8 cellular contexts compared by ENCODE assay signal in genomic region chr21:41425954-41426655, GRCh38. TPM values are rescaled to one million over a fixed set of nuclear protein-coding genes. Genes with fewer than 3 reads are reported as not detected.
DNase-seq lines count a peak whose midpoint lies in the region; FAIRE-seq and TF ChIP-seq lines count a peak whose summit lies in the region.

Gene MX1, plus strand, starts transcription at chr21:41426239. Its CDS starts 5,832 bp downstream, at chr21:41432071.

- intact Hi-C loops in activated T-helper 1 cell treated with anti-CD3 and anti-CD28 coated beads, Interleukin-12 subunit alpha, Interleukin-12 subunit beta, Interleukin-2, Interleukin-4 antibody, amounts not matched to agents 30 ng/mL and 10 ng/mL and 1 ng/mL, durations not matched to agents 14 hours and 24 hours and 36 hours (cut with micrococcal nuclease): loop anchor here (1.0 kb wide), 2 partner anchors 64 to 139 kb away; partner anchors contain the start of gene MX2

- no peak for TF ChIP-seq CTCF in GM12865 (IDR thresholded peaks at IDR 0.05; ENCODE audit: insufficient read depth, low read depth, low read length, missing control alignments)
- TF ChIP-seq CTCF in HFFc6 (IDR thresholded peaks at IDR 0.05): no peak
- TF ChIP-seq CTCF in fibroblast of villous mesenchyme (IDR thresholded peaks at IDR 0.05; ENCODE audit: insufficient read depth, low read depth, low read length): no peak
- TF ChIP-seq CTCF in neural crest cell (conservative IDR thresholded peaks at IDR 0.05): no peak

- H3K27me3 Mint-ChIP-seq in HFFc6 (ENCODE audit: insufficient read depth) (peaks cover 3% of the 10 kb centered on the region), neural crest cell (ENCODE audit: low read depth) (peaks cover 41% of the 10 kb centered on the region)
- H3K27me3 Mint-ChIP-seq in activated T-helper 1 cell treated with anti-CD3 and anti-CD28 coated beads, Interleukin-12 subunit alpha, Interleukin-12 subunit beta, Interleukin-2, Interleukin-4 antibody, amounts not matched to agents 30 ng/mL and 10 ng/mL and 1 ng/mL, durations not matched to agents 14 hours and 24 hours and 36 hours (ENCODE audit: insufficient read depth): no peaks in the 10 kb centered on the region
- H3K27me3 Mint-ChIP-seq in stimulated activated naive CD8-positive, alpha-beta T cell treated with anti-CD3 and anti-CD28 coated beads, Interleukin-15, Interleukin-2, amounts not matched to agents 100 ng/mL and 50 ng/mL, for 24 hours: no peaks in the 10 kb centered on the region

- H3K4me3 Mint-ChIP-seq in HFFc6 (peak within 1 kb of the TSS; percentile 80), neural crest cell (peak within 1 kb of the TSS; percentile 47)
- peak within 1 kb of the TSS; percentile 96 for H3K4me3 Mint-ChIP-seq in activated T-helper 1 cell treated with anti-CD3 and anti-CD28 coated beads, Interleukin-12 subunit alpha, Interleukin-12 subunit beta, Interleukin-2, Interleukin-4 antibody, amounts not matched to agents 30 ng/mL and 10 ng/mL and 1 ng/mL, durations not matched to agents 14 hours and 24 hours and 36 hours
- H3K4me3 Mint-ChIP-seq in stimulated activated naive CD8-positive, alpha-beta T cell treated with anti-CD3 and anti-CD28 coated beads, Interleukin-15, Interleukin-2, amounts not matched to agents 100 ng/mL and 50 ng/mL, for 24 hours: peak within 1 kb of the TSS; percentile 91

- H3K9me3 Mint-ChIP-seq in HFFc6 (no peaks in the 10 kb centered on the region), neural crest cell (no peaks in the 10 kb centered on the region)
- no peaks in the 10 kb centered on the region for H3K9me3 Mint-ChIP-seq in activated T-helper 1 cell treated with anti-CD3 and anti-CD28 coated beads, Interleukin-12 subunit alpha, Interleukin-12 subunit beta, Interleukin-2, Interleukin-4 antibody, amounts not matched to agents 30 ng/mL and 10 ng/mL and 1 ng/mL, durations not matched to agents 14 hours and 24 hours and 36 hours
- no peaks in the 10 kb centered on the region for H3K9me3 Mint-ChIP-seq in stimulated activated naive CD8-positive, alpha-beta T cell treated with anti-CD3 and anti-CD28 coated beads, Interleukin-15, Interleukin-2, amounts not matched to agents 100 ng/mL and 50 ng/mL, for 24 hours

- H3K27ac Mint-ChIP-seq in HFFc6: no peak within 1 kb of the TSS
- peak within 1 kb of the TSS; percentile 96 for H3K27ac Mint-ChIP-seq in activated T-helper 1 cell treated with anti-CD3 and anti-CD28 coated beads, Interleukin-12 subunit alpha, Interleukin-12 subunit beta, Interleukin-2, Interleukin-4 antibody, amounts not matched to agents 30 ng/mL and 10 ng/mL and 1 ng/mL, durations not matched to agents 14 hours and 24 hours and 36 hours
- no peak within 1 kb of the TSS for H3K27ac Mint-ChIP-seq in neural crest cell (ENCODE audit: unreplicated experiment)
- peak within 1 kb of the TSS; percentile 93 for H3K27ac Mint-ChIP-seq in stimulated activated naive CD8-positive, alpha-beta T cell treated with anti-CD3 and anti-CD28 coated beads, Interleukin-15, Interleukin-2, amounts not matched to agents 100 ng/mL and 50 ng/mL, for 24 hours

- H3K36me3 Mint-ChIP-seq in HFFc6 (ENCODE audit: low read depth) (no peaks in the 10 kb centered on the region), neural crest cell (ENCODE audit: low read depth) (no peaks in the 10 kb centered on the region)
- peaks cover 29% of the 10 kb centered on the region for H3K36me3 Mint-ChIP-seq in activated T-helper 1 cell treated with anti-CD3 and anti-CD28 coated beads, Interleukin-12 subunit alpha, Interleukin-12 subunit beta, Interleukin-2, Interleukin-4 antibody, amounts not matched to agents 30 ng/mL and 10 ng/mL and 1 ng/mL, durations not matched to agents 14 hours and 24 hours and 36 hours (ENCODE audit: low read depth)
- H3K36me3 Mint-ChIP-seq in stimulated activated naive CD8-positive, alpha-beta T cell treated with anti-CD3 and anti-CD28 coated beads, Interleukin-15, Interleukin-2, amounts not matched to agents 100 ng/mL and 50 ng/mL, for 24 hours (ENCODE audit: low read depth): peaks cover 19% of the 10 kb centered on the region

- no peak for FAIRE-seq in urothelium cell line (lab: Jason Lieb, UNC)

- H3K4me1 Mint-ChIP-seq in HFFc6 (ENCODE audit: low read depth) (peaks cover 10% of the 10 kb centered on the region), neural crest cell (peaks cover 2% of the 10 kb centered on the region)
- H3K4me1 Mint-ChIP-seq in activated T-helper 1 cell treated with anti-CD3 and anti-CD28 coated beads, Interleukin-12 subunit alpha, Interleukin-12 subunit beta, Interleukin-2, Interleukin-4 antibody, amounts not matched to agents 30 ng/mL and 10 ng/mL and 1 ng/mL, durations not matched to agents 14 hours and 24 hours and 36 hours (ENCODE audit: low read depth): peaks cover 82% of the 10 kb centered on the region
- H3K4me1 Mint-ChIP-seq in stimulated activated naive CD8-positive, alpha-beta T cell treated with anti-CD3 and anti-CD28 coated beads, Interleukin-15, Interleukin-2, amounts not matched to agents 100 ng/mL and 50 ng/mL, for 24 hours (ENCODE audit: low read depth): peaks cover 57% of the 10 kb centered on the region

- peak; percentile 97 for DNase-seq in GM12865 (ENCODE audit: low read depth)
- DNase-seq in HFFc6: no peak
- peak; percentile 15 for DNase-seq in NCI-H526 treated with DMSO at 0.1 percent for 48 hours (lab: John Stamatoyannopoulos, UW)
- DNase-seq in activated T-helper 1 cell treated with anti-CD3 and anti-CD28 coated beads, Interleukin-12 subunit alpha, Interleukin-12 subunit beta, Interleukin-2, Interleukin-4 antibody, amounts not matched to agents 30 ng/mL and 10 ng/mL and 1 ng/mL, durations not matched to agents 14 hours and 24 hours and 36 hours (ENCODE audit: low spot score): peak; percentile 89
- peak; percentile 65 for DNase-seq in fibroblast of villous mesenchyme (ENCODE audit: low read depth)
- no peak for DNase-seq in neural crest cell (ENCODE audit: low read depth, low spot score)
- DNase-seq in urothelium cell line (ENCODE audit: low spot score): no peak

- peak within 1 kb of the TSS; percentile 79 for H3K4me3 ChIP-seq in GM12865 (ENCODE audit: low read depth, low read length)
- H3K4me3 ChIP-seq in fibroblast of villous mesenchyme (ENCODE audit: low read depth, low read length): peak within 1 kb of the TSS; percentile 64

RNA-seq across cellular contexts. Expression of gene MX1, which starts in this region (rescaled TPM):
- 1 to 10 TPM in 2 of 6 experiments, under 1 TPM in 4; 0.61 to 1.2 (median 0.85) TPM for total RNA-seq in HFFc6 (2021; fragmentation: NEBNext Ultra II Directional; extraction: Animal tissue kit (Norgen Biotek cat#: 25700))
- 89.4 and 92.8 TPM in 2 replicates for total RNA-seq in activated T-helper 1 cell treated with anti-CD3 and anti-CD28 coated beads, Interleukin-12 subunit alpha, Interleukin-12 subunit beta, Interleukin-2, Interleukin-4 antibody, amounts not matched to agents 30 ng/mL and 10 ng/mL and 1 ng/mL, durations not matched to agents 14 hours and 24 hours and 36 hours
- 15.1 and 16.0 TPM in 2 replicates for total RNA-seq in fibroblast of villous mesenchyme
- 2.4 and 3.3 TPM in 2 replicates for total RNA-seq in neural crest cell

Comparison
In these comparisons a context has a peak if more than half of its experiments do, and no peak if none do; other contexts are left out.
1. DNase-seq: peak in GM12865 (single experiment), NCI-H526 treated with DMSO at 0.1 percent for 48 hours (single experiment), activated T-helper 1 cell treated with anti-CD3 and anti-CD28 coated beads, Interleukin-12 subunit alpha, Interleukin-12 subunit beta, Interleukin-2, Interleukin-4 antibody, amounts not matched to agents 30 ng/mL and 10 ng/mL and 1 ng/mL, durations not matched to agents 14 hours and 24 hours and 36 hours (single experiment) and fibroblast of villous mesenchyme (single experiment); none in HFFc6 (single experiment), neural crest cell (single experiment) and urothelium cell line (single experiment).
2. H3K27ac Mint-ChIP-seq: peak in activated T-helper 1 cell treated with anti-CD3 and anti-CD28 coated beads, Interleukin-12 subunit alpha, Interleukin-12 subunit beta, Interleukin-2, Interleukin-4 antibody, amounts not matched to agents 30 ng/mL and 10 ng/mL and 1 ng/mL, durations not matched to agents 14 hours and 24 hours and 36 hours (single experiment) and stimulated activated naive CD8-positive, alpha-beta T cell treated with anti-CD3 and anti-CD28 coated beads, Interleukin-15, Interleukin-2, amounts not matched to agents 100 ng/mL and 50 ng/mL, for 24 hours (single experiment); none in HFFc6 (single experiment) and neural crest cell (single experiment).
3. Peak in every context shown above with its lines, with median percentiles within 50 percentile points of each other: H3K4me3 Mint-ChIP-seq.